In genomic region chr2:108133457-108133856, GRCh38 we compare ENCODE assay signal across 24 cellular contexts.
DNase-seq lines count a peak whose midpoint lies in the region; ATAC-seq, FAIRE-seq and TF ChIP-seq lines count a peak whose summit lies in the region.
"Had no signal": no experiment of that assay in that cellular context is flagged by ENCODE, and none has a peak within 500 bp of the region (broad histone marks: within the 10 kb centered on the region; RNA-seq: fewer than 3 reads in every experiment).

No MANE protein-coding gene starts in this region.

- no peaks in the 10 kb centered on the region for H4K20me1 ChIP-seq in GM23338 (replicated peaks; ENCODE audit: insufficient read depth)
- no peaks in the 10 kb centered on the region for H4K20me1 ChIP-seq in H1 (replicated peaks in 1 of 2; ENCODE audit: control insufficient read depth in 1 of 2, insufficient read depth in 2 of 2, low read length in 2 of 2)
- H4K20me1 ChIP-seq: BLaER1 treated with 17β-estradiol and CSF1 and Interleukin-3, amounts not matched to agents 10 nM and 100 nM had no signal

- no peak for ATAC-seq in GM23338
- ATAC-seq: A549, GM12878 had no signal

- DNase-seq in GM23338 (ENCODE audit: low spot score) (peak; percentile 39), H1 (ENCODE audit: low read depth in 1 of 2, low spot score in 2 of 2) (no peak), iPS DF 19.7 (ENCODE audit: low read depth, low spot score) (peak; percentile 9), EL (no peak), GM10248 (ENCODE audit: extremely low spot score) (no peak), NCI-H2227 (lab: John Stamatoyannopoulos, UW; ENCODE audit: unreplicated experiment) (no peak)
- DNase-seq: 8988T; ACHN; AML-193; BE2C; CD4-positive, alpha-beta T cell; CD8-positive, alpha-beta memory T cell; DMS 273 treated with DMSO at 0.1 percent for 48 hours; DMS79; GOT3; H7; HCEC 1CT had no signal

- 83% methylated on average over 2 of the region's 2 CpGs; no CpG with 5 or more reads in 1 of the 2 experiments for WGBS in H1 (ENCODE audit: extremely low coverage in 1 of 2, insufficient coverage in 1 of 2, insufficient read length in 1 of 2, insufficient replicate concordance in 2 of 2, low coverage in 1 of 2, low lambda C conversion rate in 2 of 2, missing lambda C conversion rate in 1 of 2), 2 experiments

- H2BK20ac ChIP-seq in H1 (ENCODE audit: low read length) = peak overlapping the region; percentile 80; the same call in 1 of the 2 replicates

- H3K4ac ChIP-seq in H1 (replicated peaks; ENCODE audit: insufficient read length, low read depth, low read length) = no peak overlapping the region

- 0 out of 2 replicates have a peak overlapping the region, but pooled peaks have one; percentile 14 for H2BK15ac ChIP-seq in H1 (ENCODE audit: low read length)

- H3K9ac ChIP-seq in H1 (replicated peaks in 1 of 4; ENCODE audit: extremely low read depth in 1 of 4, low read depth in 3 of 4, low read length in 3 of 4) = no peak overlapping the region
- H3K9ac ChIP-seq: BLaER1 treated with 17β-estradiol and CSF1 and Interleukin-3, amounts not matched to agents 10 nM and 100 nM had no signal

- no peak overlapping the region for H2BK12ac ChIP-seq in H1 (ENCODE audit: low read depth, low read length)

- H4K91ac ChIP-seq in H1 (replicated peaks; ENCODE audit: insufficient read length, low read length) = peak overlapping the region; percentile 10

- no peak overlapping the region for H3K56ac ChIP-seq in H1 (replicated peaks; ENCODE audit: insufficient read length, low read depth, low read length)

- no peak overlapping the region for H2BK120ac ChIP-seq in H1 (replicated peaks; ENCODE audit: low read depth, low read length)

- H3K36me3 ChIP-seq in GM23338 (ENCODE audit: insufficient read depth) = no peaks in the 10 kb centered on the region
- 0 out of 8 replicates have a peak, but pooled peaks cover 0 to 3% (median 0%) of the 10 kb centered on the region in 4 experiments for H3K36me3 ChIP-seq in H1 (ENCODE audit: control insufficient read depth in 2 of 4, insufficient read depth in 4 of 4, low read length in 3 of 4)
- H3K36me3 ChIP-seq: BE2C; BLaER1 treated with 17β-estradiol and CSF1 and Interleukin-3, amounts not matched to agents 10 nM and 100 nM had no signal

- peaks cover 19% of the 10 kb centered on the region for H3K9me3 Mint-ChIP-seq in GM23338
- H3K9me3 Mint-ChIP-seq: CD4-positive, alpha-beta T cell; CD8-positive, alpha-beta memory T cell had no signal

- H3K27me3 Mint-ChIP-seq in GM23338 (ENCODE audit: insufficient read depth, low read depth, poor library complexity) = no peaks in the 10 kb centered on the region
- H3K27me3 Mint-ChIP-seq: CD4-positive, alpha-beta T cell; CD8-positive, alpha-beta memory T cell had no signal

- peak overlapping the region; percentile 41; the same call in 1 of the 2 replicates for H2BK5ac ChIP-seq in H1 (ENCODE audit: low read depth, low read length)

- POLR2A ChIA-PET in H1 (lab: Charles Lee; ENCODE audit: partially characterized antibody) (no interaction called here), GM10248 (lab: Yijun Ruan, JAX) (no interaction called here)

- no peak for FAIRE-seq in H1 (lab: Jason Lieb, UNC)
- FAIRE-seq: A549, D721Med, G401.6, GM12878, GM18507 had no signal

- H3K27me3 ChIP-seq in GM23338 (ENCODE audit: insufficient read depth) (no peaks in the 10 kb centered on the region), H1 (replicated peaks in 1 of 4; ENCODE audit: control insufficient read depth in 3 of 4, extremely low read depth in 1 of 4, insufficient read depth in 3 of 4, low read length in 3 of 4) (no peaks in the 10 kb centered on the region)
- H3K27me3 ChIP-seq: BE2C; BLaER1 treated with 17β-estradiol and CSF1 and Interleukin-3, amounts not matched to agents 10 nM and 100 nM had no signal

- H4K5ac ChIP-seq in H1 (ENCODE audit: insufficient read length, low read depth, low read length) = no peak overlapping the region

- H3K9me3 ChIP-seq in H1 (ENCODE audit: insufficient read depth in 2 of 2, low read depth in 1 of 2, low read length in 1 of 2) = peaks cover 0 to 16% of the 10 kb centered on the region in 2 experiments; a peak in 3 of 4 replicates
- H3K9me3 ChIP-seq: A549; BE2C; BLaER1 treated with 17β-estradiol and CSF1 and Interleukin-3, amounts not matched to agents 10 nM and 100 nM had no signal

- no peak overlapping the region for H3K27ac ChIP-seq in GM23338 (ENCODE audit: low read depth)
- H3K27ac ChIP-seq in H1 (ENCODE audit: low read depth, low read length) = no peak overlapping the region; the same call in 1 of the 2 replicates
- H3K27ac ChIP-seq: A549; BLaER1 treated with 17β-estradiol and CSF1 and Interleukin-3, amounts not matched to agents 10 nM and 100 nM had no signal

- H3K9me2 ChIP-seq in GM23338 (ENCODE audit: insufficient read depth) = peaks cover 12% of the 10 kb centered on the region

- TF ChIP-seq EP300 in H1 (IDR thresholded peaks at IDR 0.05; ENCODE audit: borderline replicate concordance in 1 of 2, low read depth in 2 of 2, low read length in 2 of 2) = no peak

- no peaks in the 10 kb centered on the region for H3K79me1 ChIP-seq in H1 (ENCODE audit: low read depth, low read length)

- no peaks in the 10 kb centered on the region for H3K23me2 ChIP-seq in H1 (ENCODE audit: low read depth, low read length)

- H4K8ac ChIP-seq in H1 (ENCODE audit: extremely low read depth, insufficient read depth, low read length) = no peak overlapping the region

- CTCF ChIA-PET in H1 (lab: Charles Lee; ENCODE audit: partially characterized antibody) = interaction anchor here (0.9 to 1.7 kb wide), 3 partner anchors 18 to 51 kb away, joined by 3 to 5 read pairs (median 3); no protein-coding TSS in a partner anchor
- CTCF ChIA-PET in GM10248 (lab: Yijun Ruan, JAX) = no interaction called here

- no peak overlapping the region for H2AFZ ChIP-seq in GM23338
- no peak overlapping the region for H2AFZ ChIP-seq in H1 (ENCODE audit: low read length)

- no peak for TF ChIP-seq CTCF in GM23338 (conservative IDR thresholded peaks at IDR 0.05; ENCODE audit: low read depth in 2 of 2)
- TF ChIP-seq CTCF in H1 (IDR thresholded peaks at IDR 0.05; ENCODE audit: control extremely low read depth in 1 of 3, insufficient read depth in 1 of 3, low read depth in 1 of 3, low read length in 3 of 3) = no peak
- TF ChIP-seq CTCF in GM10248 (IDR thresholded peaks at IDR 0.05; ENCODE audit: control extremely low read depth, extremely low read depth, low read depth, missing control alignments) = no peak

- no peak for TF ChIP-seq POLR2A in H1 (IDR thresholded peaks at IDR 0.05; ENCODE audit: control extremely low read depth in 1 of 2, low read depth in 2 of 2, low read length in 2 of 2)

- no peak overlapping the region for H3K18ac ChIP-seq in H1 (ENCODE audit: extremely low read depth, low read length)

- H3K4me1 ChIP-seq in GM23338 (ENCODE audit: insufficient read depth) (peaks cover 21% of the 10 kb centered on the region), H1 (replicated peaks in 1 of 4; ENCODE audit: control insufficient read depth in 3 of 4, insufficient read depth in 4 of 4, low read length in 3 of 4) (peaks cover 0 to 5% (median 2%) of the 10 kb centered on the region in 4 experiments; a peak in 2 of 7 replicates)
- H3K4me1 ChIP-seq: A549; BE2C; BLaER1 treated with 17β-estradiol and CSF1 and Interleukin-3, amounts not matched to agents 10 nM and 100 nM had no signal

- no peak overlapping the region for H3K14ac ChIP-seq in H1 (ENCODE audit: insufficient read length)

- no peak for TF ChIP-seq RAD21 in H1 (IDR thresholded peaks at IDR 0.05 in 1 of 2, conservative IDR thresholded peaks at IDR 0.05 in 1 of 2; ENCODE audit: low read depth in 2 of 2, low read length in 2 of 2)

- H3K4me3 ChIP-seq in GM23338 (no peak overlapping the region), H1 (ENCODE audit: extremely low read depth in 1 of 4, insufficient read depth in 2 of 4, low read depth in 3 of 4, low read length in 4 of 4) (no peak overlapping the region; a peak in 1 of 8 replicates)
- H3K4me3 ChIP-seq: A549; BLaER1 treated with 17β-estradiol and CSF1 and Interleukin-3, amounts not matched to agents 10 nM and 100 nM; GM12878 had no signal

- H3K36me3 Mint-ChIP-seq in GM23338 (ENCODE audit: low read depth) = peaks cover 18% of the 10 kb centered on the region; the same call in 2 of the 3 replicates
- H3K36me3 Mint-ChIP-seq: CD14-positive monocyte had no signal

- no peak overlapping the region for H3K4me3 Mint-ChIP-seq in GM23338
- H3K4me3 Mint-ChIP-seq: CD14-positive monocyte; CD4-positive, alpha-beta T cell; CD8-positive, alpha-beta memory T cell had no signal

- no peak overlapping the region for H3K4me2 ChIP-seq in GM23338
- no peak overlapping the region for H3K4me2 ChIP-seq in H1 (ENCODE audit: insufficient read depth in 1 of 2, low read depth in 2 of 2, low read length in 2 of 2)
- H3K4me2 ChIP-seq: A549; BLaER1 treated with 17β-estradiol and CSF1 and Interleukin-3, amounts not matched to agents 10 nM and 100 nM had no signal

- no peaks in the 10 kb centered on the region for H3K79me2 ChIP-seq in GM23338 (replicated peaks; ENCODE audit: insufficient read depth)
- no peaks in the 10 kb centered on the region for H3K79me2 ChIP-seq in H1 (ENCODE audit: control insufficient read depth in 1 of 2, insufficient read depth in 2 of 2, low read length in 2 of 2)

- peaks cover 23% of the 10 kb centered on the region for H3K4me1 Mint-ChIP-seq in GM23338
- H3K4me1 Mint-ChIP-seq: CD14-positive monocyte; CD8-positive, alpha-beta memory T cell had no signal

- no peak overlapping the region for H3K27ac Mint-ChIP-seq in GM23338
- H3K27ac Mint-ChIP-seq: CD14-positive monocyte; CD4-positive, alpha-beta T cell; CD8-positive, alpha-beta memory T cell had no signal

- H3F3A ChIP-seq in GM23338 (replicated peaks; ENCODE audit: low read depth) = no peaks in the 10 kb centered on the region

- H3K23ac ChIP-seq in H1 (ENCODE audit: insufficient read length) = no peak overlapping the region

- H2AK5ac ChIP-seq in H1 (ENCODE audit: low read depth, low read length) = no peak overlapping the region

TF ChIP-seq in GM23338, 12 proteins besides CTCF, POLR2A, EP300 and RAD21 (continues in another document):
- TF ChIP-seq POLR2AphosphoS5 (IDR thresholded peaks at IDR 0.05; ENCODE audit: low read depth) (no peak), EZH2 (IDR thresholded peaks at IDR 0.05; ENCODE audit: low read depth, unreplicated experiment) (no peak), STAT1 (IDR thresholded peaks at IDR 0.05; ENCODE audit: unreplicated experiment) (no peak)

TF ChIP-seq in H1, 55 proteins besides CTCF, POLR2A, EP300 and RAD21:
- TF ChIP-seq HDAC2 (IDR thresholded peaks at IDR 0.05; ENCODE audit: borderline replicate concordance in 1 of 2, low read depth in 2 of 2, low read length in 2 of 2) = no peak
TF ChIP-seq in H1: peak in this region for 0.

Comparison
In these comparisons a context has a peak if more than half of its experiments do, and no peak if none do; other contexts are left out.
1. DNase-seq: peak in GM23338 (single experiment) and iPS DF 19.7 (single experiment); none in H1 (0 of 2), EL (single experiment), GM10248 (single experiment) and NCI-H2227 (single experiment).